ENCODE assay signal across 8 cellular contexts in the genomic region with DNA sequence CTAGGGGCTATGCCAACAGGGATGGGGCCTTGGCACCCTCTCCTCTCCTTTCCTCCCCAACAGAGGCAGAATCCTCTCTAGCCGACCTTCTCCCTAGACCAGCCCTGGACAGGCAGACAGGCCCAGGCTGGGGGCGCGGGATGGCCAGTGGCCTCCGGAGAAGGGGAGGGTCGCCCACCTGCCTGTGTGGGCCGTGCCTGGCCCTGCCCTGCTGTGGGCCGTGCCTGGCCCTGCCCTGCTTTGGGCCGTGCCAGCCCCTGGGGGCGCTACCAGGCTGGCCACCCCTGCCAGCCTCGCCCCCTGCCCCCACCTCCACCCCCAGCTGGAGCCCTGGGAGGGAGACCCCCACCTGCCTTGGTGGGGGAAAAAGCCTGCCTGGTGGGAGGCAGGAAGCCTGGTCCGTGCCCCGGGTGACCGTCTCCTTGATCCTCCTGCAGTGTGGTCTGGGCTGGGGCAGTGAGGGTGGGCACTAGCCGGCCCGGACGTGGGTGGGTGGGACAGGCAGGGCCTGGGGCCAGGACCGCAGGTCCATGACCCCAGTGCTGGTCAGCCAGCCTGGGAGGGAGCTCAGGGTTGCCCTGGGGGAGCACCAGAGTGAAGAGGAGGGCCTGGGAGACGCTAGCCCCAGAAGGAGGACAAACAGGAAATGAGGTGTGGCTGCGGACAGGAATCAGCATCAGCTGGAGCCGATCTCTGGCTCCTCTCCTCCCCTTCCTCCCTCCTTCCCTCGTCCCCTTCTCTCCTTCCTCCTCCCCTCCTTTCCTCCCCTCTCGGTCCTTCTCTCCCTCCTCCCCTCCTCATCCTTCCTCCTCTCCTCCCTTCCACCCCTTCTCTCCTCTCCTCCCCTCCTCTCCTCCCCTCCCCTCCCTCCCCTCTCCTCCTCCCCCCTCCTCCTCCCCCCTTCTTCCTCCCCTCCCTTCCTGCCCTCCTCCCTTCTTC. TPM values are rescaled to one million over a fixed set of nuclear protein-coding genes. Genes with fewer than 3 reads are reported as not detected.
A peak's percentile ranks its signal among the peaks of the same experiment; 100 is the strongest.
DNase-seq lines count a peak whose midpoint lies in the region; ATAC-seq and TF ChIP-seq lines count a peak whose summit lies in the region.

No MANE protein-coding gene starts in this region.

- no peaks in the 10 kb centered on the region for H3K36me3 ChIP-seq in MM.1S (replicated peaks; ENCODE audit: insufficient read depth, low read length)

- no peaks in the 10 kb centered on the region for H3K9me2 ChIP-seq in MM.1S (replicated peaks; ENCODE audit: insufficient read depth, low read length)

- peaks cover 34% of the 10 kb centered on the region for H3K4me1 ChIP-seq in MM.1S (ENCODE audit: low read length)

- H3K27me3 ChIP-seq in MM.1S (replicated peaks; ENCODE audit: insufficient read depth, low read length) = no peaks in the 10 kb centered on the region

- peak overlapping the region; percentile 52 to 66 (median 64) for H3K4me3 Mint-ChIP-seq in immature natural killer cell

- peak; percentile 9; the same call in 1 of the 2 replicates for TF ChIP-seq CTCF in MM.1S (IDR thresholded peaks at IDR 0.05; ENCODE audit: low read length)

- peaks cover 13% of the 10 kb centered on the region for H3K79me2 ChIP-seq in MM.1S (ENCODE audit: low read length)

- no peak for ATAC-seq in GM21576 (IDR thresholded peaks at IDR 0.05; ENCODE audit: unreplicated experiment)

- H3K4me2 ChIP-seq in MM.1S (ENCODE audit: low read depth, low read length) = peak overlapping the region; percentile 98

- no peaks in the 10 kb centered on the region for H3K9me3 ChIP-seq in MM.1S (replicated peaks; ENCODE audit: insufficient read depth, low read length)

- 15 to 47% (median 19%) methylated on average over 19 to 22 of the region's 22 CpGs for WGBS in adipose tissue, 3 donors

- H4K20me1 ChIP-seq in MM.1S (ENCODE audit: insufficient read depth, low read length) = no peaks in the 10 kb centered on the region

- H3K4me3 ChIP-seq in MM.1S (ENCODE audit: low read length) = peak overlapping the region; percentile 48

- peak overlapping the region; percentile 87 for H2AFZ ChIP-seq in MM.1S (ENCODE audit: low read length)

- peak overlapping the region; percentile 74 for H3K9ac ChIP-seq in MM.1S (ENCODE audit: low read length)

- peak overlapping the region; percentile 34; the same call in 1 of the 2 replicates for H3K27ac ChIP-seq in MM.1S (ENCODE audit: low read length)
- H3K27ac ChIP-seq in adipose tissue (ENCODE audit: low read depth, low read length) = peak overlapping the region; percentile 93
- H3K27ac ChIP-seq in substantia nigra (ENCODE audit: low read depth, low read length, poor library complexity, severe bottlenecking) = peak overlapping the region; percentile 67

- peak overlapping the region; percentile 76 to 90 (median 83) for H3K27ac Mint-ChIP-seq in immature natural killer cell

- peaks cover 31 to 45% of the 10 kb centered on the region in 2 donors for H3K4me1 Mint-ChIP-seq in immature natural killer cell

- H3K36me3 Mint-ChIP-seq in immature natural killer cell = no peaks in the 10 kb centered on the region

- H3K9me3 Mint-ChIP-seq in immature natural killer cell = no peaks in the 10 kb centered on the region

- peaks cover 19% of the 10 kb centered on the region; the same call in 1 of the 2 replicates for H3F3A ChIP-seq in MM.1S (ENCODE audit: insufficient read depth, low read length)

- peak; percentile 87 for DNase-seq in EH (ENCODE audit: low read depth)
- DNase-seq in MM.1S = no peak
- peak in 1 of 3 donors; percentile 15 for DNase-seq in immature natural killer cell
- peak in 1 of 49 donors; percentile 75 for DNase-seq in substantia nigra (lab: John Stamatoyannopoulos, UW)
- no peak for DNase-seq in activated CD4-positive, CD25-positive, alpha-beta regulatory T cell treated with anti-CD3 and anti-CD28 coated beads, Interleukin-2, amount 50 U/mL, for 72 hours
- DNase-seq in AML-193 (lab: John Stamatoyannopoulos, UW) = no peak

- H3K27me3 Mint-ChIP-seq in immature natural killer cell (ENCODE audit: low read depth in 3 of 3) = peaks cover 6 to 9% (median 7%) of the 10 kb centered on the region in 3 donors

RNA-seq across cellular contexts. Expression of a gene that starts 5.1 kb away (rescaled TPM):
- polyA plus RNA-seq in adipose tissue (100 to 1,000 TPM; 175 to 226 (median 190) TPM), immature natural killer cell (10 to 100 TPM; 22.7 to 39.2 (median 23.9) TPM)

RNA-seq across cellular contexts. Expression of a gene that starts 40.0 kb away (rescaled TPM):
- polyA plus RNA-seq in adipose tissue = 10 to 100 TPM; 10.1 to 35.7 (median 28.6) TPM
- 100 to 1,000 TPM in 1 of 3 donors, 10 to 100 TPM in 2; 39.4 to 160 (median 42.2) TPM for polyA plus RNA-seq in immature natural killer cell

RNA-seq across cellular contexts. Expression of a gene that starts 40.6 kb away (rescaled TPM):
- polyA plus RNA-seq in adipose tissue (10 to 100 TPM in 2 of 3 donors, 1 to 10 TPM in 1; 6.5 to 18.7 (median 17.0) TPM), immature natural killer cell (under 1 TPM in 1 of 3 donors, not detected in 2; 0.42 TPM)

RNA-seq across cellular contexts. Expression of a gene that starts 40.6 kb away (rescaled TPM):
- polyA plus RNA-seq in adipose tissue (10 to 100 TPM; 32.5 to 57.5 (median 47.4) TPM), immature natural killer cell (1 to 10 TPM; 2.6 to 4.4 (median 3.6) TPM)

Comparison
In these comparisons a context has a peak if more than half of its experiments do, and no peak if none do; other contexts are left out.
1. H3K27ac ChIP-seq: peak in every context shown above with its lines; median percentile 93 in adipose tissue; 67 in substantia nigra; 34 in MM.1S.
2. RNA of a gene that starts 5.1 kb away (polyA plus RNA-seq): 175 to 226 TPM in adipose tissue; 22.7 to 39.2 TPM in immature natural killer cell; every median in the first group is over 4 times any median in the second.
3. RNA of a gene that starts 40.6 kb away (polyA plus RNA-seq): 6.5 to 18.7 TPM in adipose tissue; 0.42 TPM in immature natural killer cell; every median in the first group is over 4 times any median in the second.